Comparison of ENCODE assay signal across 8 cellular contexts in the genomic region with DNA sequence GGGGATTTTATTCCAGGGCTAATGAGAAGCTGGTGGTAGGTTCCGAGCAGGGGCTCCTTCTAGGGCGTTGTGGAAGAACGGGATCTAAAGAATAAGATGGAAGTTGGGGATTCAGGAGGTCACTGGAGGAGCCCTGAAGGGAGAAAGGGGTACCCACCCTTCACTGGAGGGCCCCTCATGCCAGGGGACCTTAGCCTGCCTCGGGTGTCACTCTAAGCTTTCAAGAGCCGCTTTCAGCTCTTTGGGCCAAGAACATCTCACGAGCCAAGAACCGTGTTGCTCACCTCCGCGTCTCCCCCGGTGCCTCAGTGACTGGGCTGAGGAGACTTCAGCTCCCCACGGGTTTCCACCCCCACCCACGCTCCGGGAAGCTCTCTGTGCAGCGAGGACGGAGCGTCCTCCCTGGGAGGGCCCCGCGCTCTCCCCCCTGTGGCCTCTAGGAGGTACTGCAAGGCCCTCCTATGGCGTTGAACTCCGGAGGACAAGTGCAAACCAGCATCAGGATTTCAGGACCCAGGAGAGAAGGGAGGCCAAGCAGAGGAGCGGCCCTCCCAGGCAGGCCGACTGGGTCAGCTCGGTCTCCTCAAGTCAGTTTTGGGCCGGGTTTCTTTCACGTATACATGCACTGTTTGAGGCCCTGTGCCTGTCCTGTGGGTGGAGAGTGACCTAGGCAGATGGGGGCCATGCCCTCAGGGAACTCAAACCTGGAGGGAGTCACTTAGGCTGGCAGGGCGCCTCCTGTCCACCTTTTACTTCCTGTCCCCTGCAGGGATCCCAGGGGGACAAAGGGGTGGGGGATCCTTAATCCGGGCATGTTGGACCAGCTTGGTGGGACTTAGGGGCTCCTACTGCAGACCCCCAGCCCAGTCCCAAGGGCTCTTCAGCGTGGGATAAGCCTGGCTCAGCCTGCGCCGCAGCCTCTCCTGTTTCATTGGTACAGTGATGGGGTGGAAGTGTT. TPM values are rescaled to one million over a fixed set of nuclear protein-coding genes. Genes with fewer than 3 reads are reported as not detected.
DNase-seq lines count a peak whose midpoint lies in the region; ATAC-seq and TF ChIP-seq lines count a peak whose summit lies in the region.

No MANE protein-coding gene starts in this region.

- no TSS peak for BruUV-seq in PC-9 (replicated peaks; lab: Mats Ljungman, UMichigan)

- H3K4me3 ChIP-seq in PC-9 (no peak overlapping the region; the same call in 1 of the 2 replicates), neutrophil (ENCODE audit: low read depth in 1 of 2, low read length in 1 of 2) (no peak overlapping the region)

- H3K36me3 ChIP-seq in PC-9 (ENCODE audit: low read depth) (no peaks in the 10 kb centered on the region), neutrophil (no peaks in the 10 kb centered on the region)

- H3F3A ChIP-seq in PC-9 (ENCODE audit: insufficient read depth, low read depth): 0 out of 2 replicates have a peak, but pooled peaks cover 6% of the 10 kb centered on the region

- peak overlapping the region; percentile 72 for H3K4me2 ChIP-seq in PC-9

- no peaks in the 10 kb centered on the region for H3K9me3 ChIP-seq in PC-9 (ENCODE audit: insufficient read depth, low read depth)
- H3K9me3 ChIP-seq in neutrophil: no peaks in the 10 kb centered on the region

- H3K79me2 ChIP-seq in PC-9 (ENCODE audit: low read depth): no peaks in the 10 kb centered on the region

- no peak overlapping the region for H2AFZ ChIP-seq in PC-9

- peaks cover 10% of the 10 kb centered on the region for H3K4me1 ChIP-seq in PC-9 (replicated peaks; ENCODE audit: insufficient read depth)
- H3K4me1 ChIP-seq in neutrophil (ENCODE audit: control insufficient read depth in 1 of 2, insufficient read depth in 1 of 2, low read depth in 1 of 2, low read length in 1 of 2): peaks cover 0 to 5% of the 10 kb centered on the region in 2 experiments

- no peaks in the 10 kb centered on the region; the same call in 1 of the 2 replicates for H4K20me1 ChIP-seq in PC-9 (ENCODE audit: insufficient read depth)

- DNase-seq in COLO829 (ENCODE audit: low spot score) (peak; percentile 79), PC-9 (peak; percentile 53 to 64), activated T-helper 1 cell treated with Interleukin-2 at 50 U/mL for 16 hours (ENCODE audit: low read depth) (peak; percentile 37), fibroblast of peridontal ligament (ENCODE audit: extremely low read depth) (peak; percentile 56), substantia nigra (lab: John Stamatoyannopoulos, UW) (peak in 44 of 49 donors; percentile 3 to 67 (median 34)), cerebellar nuclear complex (lab: John Stamatoyannopoulos, UW) (no peak)

- intact Hi-C loops in PC-9 (cut with micrococcal nuclease; ENCODE audit: unreplicated experiment): loop anchor here (1.0 kb wide), 1 partner anchor 143 kb away; no protein-coding TSS in a partner anchor

- ATAC-seq in HG02642 (IDR thresholded peaks at IDR 0.05; ENCODE audit: poor library complexity, unreplicated experiment): peak; percentile 65

- TF ChIP-seq CTCF in PC-9 (conservative IDR thresholded peaks at IDR 0.05) (peak; percentile 97), neutrophil (IDR thresholded peaks at IDR 0.05) (peak; percentile 97)

- POLR2A ChIA-PET in PC-9 (lab: Charles Lee; ENCODE audit: unreplicated experiment): interaction anchor here (0.6 kb wide), 1 partner anchor 110 kb away, joined by 3 read pairs; no protein-coding TSS in a partner anchor

- CTCF ChIA-PET in PC-9 (lab: Charles Lee): interaction anchor here (0.7 to 1.3 kb wide), 4 partner anchors 14 to 189 kb away, joined by 3 to 5 read pairs (median 3); no protein-coding TSS in a partner anchor

- H3K9me2 ChIP-seq in PC-9 (ENCODE audit: insufficient read depth): no peaks in the 10 kb centered on the region

- H3K27me3 ChIP-seq in PC-9 (ENCODE audit: insufficient read depth, low read depth) (peaks cover 9% of the 10 kb centered on the region; the same call in 1 of the 2 replicates), neutrophil (peaks cover 5% of the 10 kb centered on the region)

- H3K27ac ChIP-seq in PC-9: no peak overlapping the region
- H3K27ac ChIP-seq in neutrophil: no peak overlapping the region
- no peak overlapping the region for H3K27ac ChIP-seq in substantia nigra (ENCODE audit: low read depth, low read length, poor library complexity, severe bottlenecking)

RNA-seq across cellular contexts. Expression of a gene that starts 5.1 kb away (rescaled TPM):
- total RNA-seq in PC-9 (2021): not detected in 2 replicates

RNA-seq across cellular contexts. Expression of a gene that starts 18.1 kb away (rescaled TPM):
- 135 and 144 TPM in 2 replicates for total RNA-seq in PC-9 (2021)

RNA-seq across cellular contexts. Expression of a gene that starts 32.7 kb away (rescaled TPM):
- total RNA-seq in PC-9 (2021): 0.76 and 0.88 TPM in 2 replicates

RNA-seq across cellular contexts. Expression of a gene that starts 37.9 kb away (rescaled TPM):
- total RNA-seq in PC-9 (2021): not detected in 2 replicates

RNA-seq across cellular contexts. Expression of a gene that starts 47.3 kb away (rescaled TPM):
- total RNA-seq in PC-9 (2021): not detected in 2 replicates

Comparison
In these comparisons a context has a peak if more than half of its experiments do, and no peak if none do; other contexts are left out.
1. DNase-seq: peak in COLO829 (single experiment), PC-9 (2 of 2), activated T-helper 1 cell treated with Interleukin-2 at 50 U/mL for 16 hours (single experiment), fibroblast of peridontal ligament (single experiment) and substantia nigra (44 of 49); none in cerebellar nuclear complex (0 of 2).